ENCODE assay signal across 34 cellular contexts in the genomic region with DNA sequence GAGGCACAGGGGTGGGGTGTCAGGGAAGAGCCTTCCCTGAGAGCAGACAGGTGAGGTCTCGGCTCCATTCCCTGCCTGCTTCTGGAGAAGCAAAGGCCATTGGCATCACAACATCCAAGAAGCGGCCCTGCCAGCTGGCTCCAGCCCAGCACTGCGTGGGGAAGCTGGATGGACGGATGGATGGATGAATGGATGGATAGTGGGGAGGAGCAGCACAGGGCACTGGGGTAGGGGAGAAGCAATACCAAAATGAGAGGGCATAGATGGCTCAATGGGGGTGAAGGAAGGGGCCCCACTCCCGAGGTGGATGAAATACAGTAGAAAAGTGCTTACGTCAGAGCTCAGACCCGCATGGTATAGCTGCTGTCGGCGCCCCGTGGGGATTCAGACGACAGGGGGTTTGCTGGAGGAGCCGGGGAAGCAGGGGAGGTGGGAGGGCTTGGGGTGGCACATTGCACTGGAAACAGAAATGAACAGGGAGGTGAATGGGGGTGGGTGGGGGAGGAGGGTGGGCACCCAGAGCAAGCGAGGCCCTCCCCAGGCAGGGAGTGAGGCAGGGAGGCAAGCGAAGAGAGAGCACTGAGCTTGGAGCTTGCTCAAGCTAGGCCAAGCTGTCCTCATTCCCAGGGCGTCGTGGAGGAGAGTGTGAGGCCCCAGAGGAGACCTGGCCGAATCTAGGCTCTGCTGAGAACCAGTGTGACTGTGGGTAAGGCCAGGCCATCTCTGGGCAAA. TPM values are rescaled to one million over a fixed set of nuclear protein-coding genes. Genes with fewer than 3 reads are reported as not detected.
"Had no signal": no experiment of that assay in that cellular context is flagged by ENCODE, and none has a peak within 500 bp of the region (broad histone marks: within the 10 kb centered on the region; RNA-seq: fewer than 3 reads in every experiment).

No MANE protein-coding gene starts in this region.

- ATAC-seq: body of pancreas had no signal

- H3K27ac Mint-ChIP-seq: activated B cell treated with CpG ODN at 0.5 μM for 24 hours; activated CD4-positive, alpha-beta memory T cell treated with anti-CD3 and anti-CD28 coated beads for 36 hours; activated naive CD8-positive, alpha-beta T cell treated with anti-CD3 and anti-CD28 coated beads for 36 hours had no signal

- H3K4me3 Mint-ChIP-seq: activated B cell treated with CpG ODN at 0.5 μM for 24 hours; activated CD4-positive, alpha-beta memory T cell treated with anti-CD3 and anti-CD28 coated beads for 36 hours; activated naive CD8-positive, alpha-beta T cell treated with anti-CD3 and anti-CD28 coated beads for 36 hours had no signal

- H3K9me3 Mint-ChIP-seq: activated B cell treated with CpG ODN at 0.5 μM for 24 hours; activated CD4-positive, alpha-beta memory T cell treated with anti-CD3 and anti-CD28 coated beads for 36 hours; activated naive CD8-positive, alpha-beta T cell treated with anti-CD3 and anti-CD28 coated beads for 36 hours had no signal

- H3K9me3 ChIP-seq: ascending aorta, body of pancreas, breast epithelium had no signal

- H3K27me3 ChIP-seq: ascending aorta, body of pancreas, breast epithelium had no signal

- H3K27ac ChIP-seq: ascending aorta, body of pancreas, breast epithelium, VCaP had no signal

- H3K27me3 Mint-ChIP-seq: activated B cell treated with CpG ODN at 0.5 μM for 24 hours; activated CD4-positive, alpha-beta memory T cell treated with anti-CD3 and anti-CD28 coated beads for 36 hours; activated naive CD8-positive, alpha-beta T cell treated with anti-CD3 and anti-CD28 coated beads for 36 hours had no signal

- H3K36me3 Mint-ChIP-seq: activated CD4-positive, alpha-beta memory T cell treated with anti-CD3 and anti-CD28 coated beads for 36 hours; activated naive CD8-positive, alpha-beta T cell treated with anti-CD3 and anti-CD28 coated beads for 36 hours had no signal

- H3K4me1 Mint-ChIP-seq: activated B cell treated with CpG ODN at 0.5 μM for 24 hours; activated naive CD8-positive, alpha-beta T cell treated with anti-CD3 and anti-CD28 coated beads for 36 hours had no signal

- DNase-seq: activated B cell treated with CpG ODN at 0.5 μM for 24 hours; activated CD4-positive, alpha-beta memory T cell treated with anti-CD3 and anti-CD28 coated beads for 36 hours; activated CD4-positive, alpha-beta T cell treated with anti-CD3 and anti-CD28 coated beads for 4 hours; activated CD4-positive, alpha-beta T cell treated with anti-CD3 and anti-CD28 coated beads, Interleukin-2, amount 50 U/mL, for 1 hour; activated CD4-positive, CD25-positive, alpha-beta regulatory T cell treated with anti-CD3 and anti-CD28 coated beads, Interleukin-2, amount 50 U/mL, for 72 hours; activated CD8-positive, alpha-beta memory T cell treated with anti-CD3 and anti-CD28 coated beads, Interleukin-2, amount 50 U/mL, for 4 hours; activated effector memory CD4-positive, alpha-beta T cell treated with anti-CD3 and anti-CD28 coated beads, Interleukin-2, amount 50 U/mL, for 16 hours; activated naive CD4-positive, alpha-beta T cell; activated naive CD4-positive, alpha-beta T cell treated with anti-CD3 and anti-CD28 coated beads, Interleukin-2, amount 50 U/mL, for 16 hours; activated naive CD8-positive, alpha-beta T cell treated with anti-CD3 and anti-CD28 coated beads for 36 hours; activated T-cell treated with anti-CD3 and anti-CD28 coated beads for 4 hours; activated T-cell treated with anti-CD3 and anti-CD28 coated beads, Interleukin-2, amount 50 U/mL, for 48 hours; amniotic stem cell; body of pancreas; Karpas-422; KBM-7; NCI-H1048; NCI-H1105 treated with DMSO at 0.1 percent for 48 hours; NCI-H1436 treated with DMSO at 0.1 percent for 48 hours; NCI-H1694 treated with DMSO at 0.1 percent for 48 hours; NCI-H2029; NCI-H345; OCI-M1; Right ventricle myocardium superior; SW 1271; T-helper 1 cell; T-helper 2 cell; T-helper 9 cell had no signal

RNA-seq across cellular contexts. Expression of a gene that starts 9.5 kb away (rescaled TPM):
- total RNA-seq: activated B cell treated with CpG ODN at 0.5 μM for 24 hours, ascending aorta, chondrocyte, NCI-H460, Right ventricle myocardium superior had no signal

RNA-seq across cellular contexts. Expression of a gene that starts 27.0 kb away (rescaled TPM):
- total RNA-seq: activated B cell treated with CpG ODN at 0.5 μM for 24 hours; activated CD4-positive, alpha-beta memory T cell treated with anti-CD3 and anti-CD28 coated beads for 36 hours; activated naive CD8-positive, alpha-beta T cell treated with anti-CD3 and anti-CD28 coated beads for 36 hours; ascending aorta; body of pancreas; breast epithelium; MCF 10A; NCI-H460; Right ventricle myocardium superior had no signal

RNA-seq across cellular contexts. Expression of a gene that starts 57.2 kb away (rescaled TPM):
- total RNA-seq: activated B cell treated with CpG ODN at 0.5 μM for 24 hours; activated CD4-positive, alpha-beta memory T cell treated with anti-CD3 and anti-CD28 coated beads for 36 hours; activated naive CD8-positive, alpha-beta T cell treated with anti-CD3 and anti-CD28 coated beads for 36 hours; ascending aorta; body of pancreas; breast epithelium; chondrocyte; MCF 10A; NCI-H460; Right ventricle myocardium superior had no signal
